ENCODE assay signal across 1 cellular context in the genomic region with DNA sequence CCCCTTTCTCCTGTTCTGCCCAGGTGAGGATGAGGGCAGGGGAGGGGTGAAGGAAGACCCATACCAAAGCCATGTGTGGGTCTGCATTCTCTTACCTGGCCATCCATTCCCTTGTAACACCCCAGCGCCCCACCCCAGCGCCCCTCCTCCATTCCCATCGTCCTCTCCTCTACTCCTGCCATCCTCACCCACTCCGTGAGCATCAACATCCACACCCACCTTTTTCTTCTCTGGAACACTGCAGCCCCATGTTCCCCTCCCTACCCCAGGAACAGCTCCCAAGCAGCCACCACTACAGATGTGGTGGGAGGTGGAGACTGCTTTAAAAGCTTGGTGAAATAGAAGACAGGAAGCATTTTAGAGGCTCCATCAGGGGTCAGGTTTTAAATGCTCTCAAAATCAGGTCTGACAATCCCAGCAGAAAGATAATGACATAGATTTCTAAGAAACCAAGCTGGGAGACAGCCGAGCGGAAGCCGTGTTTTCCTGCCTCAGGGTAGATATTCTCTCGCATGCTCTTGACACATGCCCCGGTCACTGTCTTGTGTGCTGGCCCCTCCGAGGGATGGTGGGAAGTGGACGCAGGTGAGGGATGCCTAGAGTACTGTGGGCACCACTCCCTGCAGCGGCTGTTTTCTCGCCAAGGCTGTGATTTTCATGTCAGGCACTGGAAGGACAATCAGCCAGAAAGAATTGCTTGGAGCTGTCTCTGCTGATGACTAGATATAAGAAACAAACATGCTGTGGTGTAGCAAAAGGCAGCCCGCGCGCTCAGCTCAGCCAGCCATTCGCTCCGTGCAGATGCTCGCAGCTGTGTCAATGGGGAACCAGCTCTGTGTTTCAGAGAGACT.
TF ChIP-seq lines count a peak whose summit lies in the region.

No MANE protein-coding gene starts in this region.

TF ChIP-seq in SK-N-SH, 30 proteins besides CTCF, POLR2A, EP300 and RAD21 (continued from another document):
- TF ChIP-seq, protein P1, sequence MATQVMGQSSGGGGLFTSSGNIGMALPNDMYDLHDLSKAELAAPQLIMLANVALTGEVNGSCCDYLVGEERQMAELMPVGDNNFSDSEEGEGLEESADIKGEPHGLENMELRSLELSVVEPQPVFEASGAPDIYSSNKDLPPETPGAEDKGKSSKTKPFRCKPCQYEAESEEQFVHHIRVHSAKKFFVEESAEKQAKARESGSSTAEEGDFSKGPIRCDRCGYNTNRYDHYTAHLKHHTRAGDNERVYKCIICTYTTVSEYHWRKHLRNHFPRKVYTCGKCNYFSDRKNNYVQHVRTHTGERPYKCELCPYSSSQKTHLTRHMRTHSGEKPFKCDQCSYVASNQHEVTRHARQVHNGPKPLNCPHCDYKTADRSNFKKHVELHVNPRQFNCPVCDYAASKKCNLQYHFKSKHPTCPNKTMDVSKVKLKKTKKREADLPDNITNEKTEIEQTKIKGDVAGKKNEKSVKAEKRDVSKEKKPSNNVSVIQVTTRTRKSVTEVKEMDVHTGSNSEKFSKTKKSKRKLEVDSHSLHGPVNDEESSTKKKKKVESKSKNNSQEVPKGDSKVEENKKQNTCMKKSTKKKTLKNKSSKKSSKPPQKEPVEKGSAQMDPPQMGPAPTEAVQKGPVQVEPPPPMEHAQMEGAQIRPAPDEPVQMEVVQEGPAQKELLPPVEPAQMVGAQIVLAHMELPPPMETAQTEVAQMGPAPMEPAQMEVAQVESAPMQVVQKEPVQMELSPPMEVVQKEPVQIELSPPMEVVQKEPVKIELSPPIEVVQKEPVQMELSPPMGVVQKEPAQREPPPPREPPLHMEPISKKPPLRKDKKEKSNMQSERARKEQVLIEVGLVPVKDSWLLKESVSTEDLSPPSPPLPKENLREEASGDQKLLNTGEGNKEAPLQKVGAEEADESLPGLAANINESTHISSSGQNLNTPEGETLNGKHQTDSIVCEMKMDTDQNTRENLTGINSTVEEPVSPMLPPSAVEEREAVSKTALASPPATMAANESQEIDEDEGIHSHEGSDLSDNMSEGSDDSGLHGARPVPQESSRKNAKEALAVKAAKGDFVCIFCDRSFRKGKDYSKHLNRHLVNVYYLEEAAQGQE (IDR thresholded peaks at IDR 0.05; ENCODE audit: low read depth, low read length) = no peak
- TF ChIP-seq RCOR1 (IDR thresholded peaks at IDR 0.05; ENCODE audit: low read length) = peak; percentile 42; the same call in 1 of the 2 replicates
- TF ChIP-seq MXI1 (IDR thresholded peaks at IDR 0.05; ENCODE audit: low read depth, low read length) = peak; percentile 79; the same call in 1 of the 2 replicates
